ENCODE assay signal across 10 cellular contexts in the genomic region with DNA sequence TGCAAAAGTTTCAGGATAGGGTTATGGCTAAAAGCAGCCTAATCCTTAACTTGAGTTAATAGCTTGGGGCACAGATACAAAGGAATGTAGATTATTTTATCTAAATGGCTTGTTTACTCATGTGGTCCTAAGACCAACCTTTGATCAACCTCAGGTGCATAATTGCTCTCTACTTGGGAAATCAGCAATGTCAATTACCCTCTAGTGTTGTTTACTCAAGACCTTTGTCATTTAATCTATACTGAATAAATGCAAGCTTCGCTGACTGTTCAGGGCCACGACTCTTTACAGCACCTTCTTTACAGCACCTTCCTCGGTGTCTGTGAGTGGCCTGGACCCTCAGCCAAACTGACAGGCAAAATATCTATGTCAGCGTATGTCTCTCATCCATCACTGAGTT.
"Had no signal": no experiment of that assay in that cellular context is flagged by ENCODE, and none has a peak within 500 bp of the region (broad histone marks: within the 10 kb centered on the region; RNA-seq: fewer than 3 reads in every experiment).

No MANE protein-coding gene starts in this region.

- H3K4me3 ChIP-seq: GM23248 had no signal

- FAIRE-seq: H1, H54, HepG2 had no signal

- H3K9ac ChIP-seq: GM23248 had no signal

- H3K27me3 Mint-ChIP-seq: IgD-negative memory B cell had no signal

- ATAC-seq: HepG2 had no signal

- H3K27ac Mint-ChIP-seq: H9, HFFc6, IgD-negative memory B cell had no signal

- H3K4me3 Mint-ChIP-seq: H9, HFFc6, IgD-negative memory B cell had no signal

- H3K27ac ChIP-seq: GM23248, HL-60 had no signal

- H3K36me3 Mint-ChIP-seq: IgD-negative memory B cell had no signal

- H3K4me1 Mint-ChIP-seq: IgD-negative memory B cell had no signal

- DNase-seq: GM23248, H9, HCEC 1CT, HFFc6, KBM-7 had no signal
